Comparison of ENCODE assay signal across 2 cellular contexts in the genomic region with DNA sequence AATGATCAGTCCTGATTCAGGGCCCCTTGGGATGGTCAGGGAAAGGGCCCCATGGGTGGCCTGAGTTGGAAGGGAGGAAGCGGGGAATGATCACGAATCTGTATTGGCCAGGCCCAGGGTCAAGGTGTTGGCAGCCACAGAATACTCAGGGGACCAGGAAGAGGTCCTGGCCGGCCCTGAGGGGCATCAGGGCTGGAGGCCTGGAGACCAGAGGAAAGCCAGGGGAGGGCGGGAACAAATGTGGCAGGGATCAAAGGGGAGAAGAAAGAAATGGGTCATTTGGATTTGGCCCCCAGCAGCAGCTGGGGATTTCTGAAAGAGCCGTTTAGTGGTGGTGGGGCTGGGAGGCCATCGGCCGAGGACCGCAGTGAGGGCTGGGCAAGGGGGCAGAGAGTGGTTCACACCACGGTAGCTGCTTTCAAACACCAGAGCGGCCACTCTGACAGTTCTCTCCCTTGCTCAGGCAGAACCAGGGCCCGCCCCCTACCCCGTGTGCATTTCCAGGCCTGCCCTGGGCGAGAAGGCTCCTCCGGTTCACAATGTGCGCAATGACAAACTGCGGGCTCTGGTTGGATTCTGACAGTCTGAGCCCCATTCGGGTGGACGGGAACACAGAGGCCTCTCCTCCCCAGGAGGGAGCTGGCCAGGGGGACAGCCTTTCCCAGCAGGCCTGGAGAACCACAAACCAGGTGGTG.
TF ChIP-seq lines count a peak whose summit lies in the region.

No MANE protein-coding gene starts in this region.

TF ChIP-seq in SK-N-SH, 30 proteins besides CTCF, POLR2A, EP300 and RAD21 (continued from another document):
- TF ChIP-seq, protein P1, sequence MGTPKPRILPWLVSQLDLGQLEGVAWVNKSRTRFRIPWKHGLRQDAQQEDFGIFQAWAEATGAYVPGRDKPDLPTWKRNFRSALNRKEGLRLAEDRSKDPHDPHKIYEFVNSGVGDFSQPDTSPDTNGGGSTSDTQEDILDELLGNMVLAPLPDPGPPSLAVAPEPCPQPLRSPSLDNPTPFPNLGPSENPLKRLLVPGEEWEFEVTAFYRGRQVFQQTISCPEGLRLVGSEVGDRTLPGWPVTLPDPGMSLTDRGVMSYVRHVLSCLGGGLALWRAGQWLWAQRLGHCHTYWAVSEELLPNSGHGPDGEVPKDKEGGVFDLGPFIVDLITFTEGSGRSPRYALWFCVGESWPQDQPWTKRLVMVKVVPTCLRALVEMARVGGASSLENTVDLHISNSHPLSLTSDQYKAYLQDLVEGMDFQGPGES (IDR thresholded peaks at IDR 0.05; ENCODE audit: low read depth, low read length): no peak
- no peak for TF ChIP-seq TEAD4 (IDR thresholded peaks at IDR 0.05; ENCODE audit: borderline replicate concordance, insufficient read depth)
- no peak for TF ChIP-seq YY1 (IDR thresholded peaks at IDR 0.05; ENCODE audit: low read depth)
- no peak for TF ChIP-seq NFIC (IDR thresholded peaks at IDR 0.05; ENCODE audit: borderline replicate concordance)
- TF ChIP-seq RFX5 (IDR thresholded peaks at IDR 0.05; ENCODE audit: low read length): no peak
- TF ChIP-seq, protein P2, sequence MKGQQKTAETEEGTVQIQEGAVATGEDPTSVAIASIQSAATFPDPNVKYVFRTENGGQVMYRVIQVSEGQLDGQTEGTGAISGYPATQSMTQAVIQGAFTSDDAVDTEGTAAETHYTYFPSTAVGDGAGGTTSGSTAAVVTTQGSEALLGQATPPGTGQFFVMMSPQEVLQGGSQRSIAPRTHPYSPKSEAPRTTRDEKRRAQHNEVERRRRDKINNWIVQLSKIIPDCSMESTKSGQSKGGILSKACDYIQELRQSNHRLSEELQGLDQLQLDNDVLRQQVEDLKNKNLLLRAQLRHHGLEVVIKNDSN (IDR thresholded peaks at IDR 0.05; ENCODE audit: borderline replicate concordance, low read depth): no peak
- TF ChIP-seq, protein P3, sequence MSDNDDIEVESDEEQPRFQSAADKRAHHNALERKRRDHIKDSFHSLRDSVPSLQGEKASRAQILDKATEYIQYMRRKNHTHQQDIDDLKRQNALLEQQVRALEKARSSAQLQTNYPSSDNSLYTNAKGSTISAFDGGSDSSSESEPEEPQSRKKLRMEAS (IDR thresholded peaks at IDR 0.05; ENCODE audit: low read depth): no peak
- TF ChIP-seq SIN3A (IDR thresholded peaks at IDR 0.05; ENCODE audit: borderline replicate concordance, low read depth, low read length): no peak
- TF ChIP-seq MXI1 (IDR thresholded peaks at IDR 0.05; ENCODE audit: low read depth, low read length): no peak
TF ChIP-seq in SK-N-SH: peak in this region for 0.

TF ChIP-seq in SK-N-SH treated with all-trans-retinoic acid at 6 μM for 48 hours, 23 proteins besides CTCF, POLR2A, EP300 and RAD21 (continued from another document):
- TF ChIP-seq, protein P4, sequence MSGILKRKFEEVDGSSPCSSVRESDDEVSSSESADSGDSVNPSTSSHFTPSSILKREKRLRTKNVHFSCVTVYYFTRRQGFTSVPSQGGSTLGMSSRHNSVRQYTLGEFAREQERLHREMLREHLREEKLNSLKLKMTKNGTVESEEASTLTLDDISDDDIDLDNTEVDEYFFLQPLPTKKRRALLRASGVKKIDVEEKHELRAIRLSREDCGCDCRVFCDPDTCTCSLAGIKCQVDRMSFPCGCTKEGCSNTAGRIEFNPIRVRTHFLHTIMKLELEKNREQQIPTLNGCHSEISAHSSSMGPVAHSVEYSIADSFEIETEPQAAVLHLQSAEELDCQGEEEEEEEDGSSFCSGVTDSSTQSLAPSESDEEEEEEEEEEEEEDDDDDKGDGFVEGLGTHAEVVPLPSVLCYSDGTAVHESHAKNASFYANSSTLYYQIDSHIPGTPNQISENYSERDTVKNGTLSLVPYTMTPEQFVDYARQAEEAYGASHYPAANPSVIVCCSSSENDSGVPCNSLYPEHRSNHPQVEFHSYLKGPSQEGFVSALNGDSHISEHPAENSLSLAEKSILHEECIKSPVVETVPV (CRISPR knock-in tag; IDR thresholded peaks at IDR 0.05): no peak
- TF ChIP-seq ZFP3 (CRISPR knock-in tag; IDR thresholded peaks at IDR 0.05) (no peak), OSR1 (CRISPR knock-in tag; IDR thresholded peaks at IDR 0.05) (no peak), RARB (CRISPR knock-in tag; IDR thresholded peaks at IDR 0.05) (no peak), ZFP30 (CRISPR knock-in tag; IDR thresholded peaks at IDR 0.05) (no peak), ISL1 (CRISPR knock-in tag; IDR thresholded peaks at IDR 0.05) (no peak)
- TF ChIP-seq, protein P5, sequence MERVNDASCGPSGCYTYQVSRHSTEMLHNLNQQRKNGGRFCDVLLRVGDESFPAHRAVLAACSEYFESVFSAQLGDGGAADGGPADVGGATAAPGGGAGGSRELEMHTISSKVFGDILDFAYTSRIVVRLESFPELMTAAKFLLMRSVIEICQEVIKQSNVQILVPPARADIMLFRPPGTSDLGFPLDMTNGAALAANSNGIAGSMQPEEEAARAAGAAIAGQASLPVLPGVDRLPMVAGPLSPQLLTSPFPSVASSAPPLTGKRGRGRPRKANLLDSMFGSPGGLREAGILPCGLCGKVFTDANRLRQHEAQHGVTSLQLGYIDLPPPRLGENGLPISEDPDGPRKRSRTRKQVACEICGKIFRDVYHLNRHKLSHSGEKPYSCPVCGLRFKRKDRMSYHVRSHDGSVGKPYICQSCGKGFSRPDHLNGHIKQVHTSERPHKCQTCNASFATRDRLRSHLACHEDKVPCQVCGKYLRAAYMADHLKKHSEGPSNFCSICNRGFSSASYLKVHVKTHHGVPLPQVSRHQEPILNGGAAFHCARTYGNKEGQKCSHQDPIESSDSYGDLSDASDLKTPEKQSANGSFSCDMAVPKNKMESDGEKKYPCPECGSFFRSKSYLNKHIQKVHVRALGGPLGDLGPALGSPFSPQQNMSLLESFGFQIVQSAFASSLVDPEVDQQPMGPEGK (CRISPR knock-in tag; IDR thresholded peaks at IDR 0.05; ENCODE audit: borderline replicate concordance): no peak
- TF ChIP-seq, protein P6, sequence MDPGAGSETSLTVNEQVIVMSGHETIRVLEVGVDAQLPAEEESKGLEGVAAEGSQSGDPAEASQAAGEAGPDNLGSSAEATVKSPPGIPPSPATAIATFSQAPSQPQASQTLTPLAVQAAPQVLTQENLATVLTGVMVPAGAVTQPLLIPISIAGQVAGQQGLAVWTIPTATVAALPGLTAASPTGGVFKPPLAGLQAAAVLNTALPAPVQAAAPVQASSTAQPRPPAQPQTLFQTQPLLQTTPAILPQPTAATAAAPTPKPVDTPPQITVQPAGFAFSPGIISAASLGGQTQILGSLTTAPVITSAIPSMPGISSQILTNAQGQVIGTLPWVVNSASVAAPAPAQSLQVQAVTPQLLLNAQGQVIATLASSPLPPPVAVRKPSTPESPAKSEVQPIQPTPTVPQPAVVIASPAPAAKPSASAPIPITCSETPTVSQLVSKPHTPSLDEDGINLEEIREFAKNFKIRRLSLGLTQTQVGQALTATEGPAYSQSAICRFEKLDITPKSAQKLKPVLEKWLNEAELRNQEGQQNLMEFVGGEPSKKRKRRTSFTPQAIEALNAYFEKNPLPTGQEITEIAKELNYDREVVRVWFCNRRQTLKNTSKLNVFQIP (CRISPR knock-in tag; IDR thresholded peaks at IDR 0.05; ENCODE audit: borderline replicate concordance, low read depth): no peak
- TF ChIP-seq, protein P7, sequence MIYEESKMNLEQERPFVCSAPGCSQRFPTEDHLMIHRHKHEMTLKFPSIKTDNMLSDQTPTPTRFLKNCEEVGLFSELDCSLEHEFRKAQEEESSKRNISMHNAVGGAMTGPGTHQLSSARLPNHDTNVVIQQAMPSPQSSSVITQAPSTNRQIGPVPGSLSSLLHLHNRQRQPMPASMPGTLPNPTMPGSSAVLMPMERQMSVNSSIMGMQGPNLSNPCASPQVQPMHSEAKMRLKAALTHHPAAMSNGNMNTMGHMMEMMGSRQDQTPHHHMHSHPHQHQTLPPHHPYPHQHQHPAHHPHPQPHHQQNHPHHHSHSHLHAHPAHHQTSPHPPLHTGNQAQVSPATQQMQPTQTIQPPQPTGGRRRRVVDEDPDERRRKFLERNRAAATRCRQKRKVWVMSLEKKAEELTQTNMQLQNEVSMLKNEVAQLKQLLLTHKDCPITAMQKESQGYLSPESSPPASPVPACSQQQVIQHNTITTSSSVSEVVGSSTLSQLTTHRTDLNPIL (CRISPR knock-in tag; IDR thresholded peaks at IDR 0.05; ENCODE audit: low read depth): no peak
